Comparison of ENCODE assay signal across 1 cellular context in the genomic region with DNA sequence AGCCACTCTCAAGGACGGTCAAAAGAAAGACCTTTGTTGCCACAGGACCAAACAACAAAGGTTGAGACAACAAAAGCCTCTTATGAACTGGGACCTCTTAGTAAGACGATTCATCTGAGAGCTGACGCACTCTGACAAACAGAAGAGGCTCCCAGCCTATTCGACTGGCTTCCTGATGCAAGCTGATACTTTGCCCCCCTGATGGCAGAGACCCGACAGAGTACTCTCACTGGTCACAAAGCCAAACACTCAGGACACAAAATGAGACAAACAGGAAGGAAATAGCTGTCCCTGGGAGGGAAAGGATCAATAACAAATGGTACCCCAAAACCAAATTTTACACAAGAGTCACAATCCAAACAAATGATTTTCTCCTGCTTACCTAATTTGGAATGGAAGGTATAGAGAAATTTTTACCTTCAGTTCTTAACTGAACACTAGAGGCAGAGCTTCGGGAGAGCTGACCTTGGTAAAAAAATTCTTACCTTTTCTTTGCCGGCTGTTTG.
A peak's percentile ranks its signal among the peaks of the same experiment; 100 is the strongest.
TF ChIP-seq lines count a peak whose summit lies in the region.

No MANE protein-coding gene starts in this region.

TF ChIP-seq in HepG2, 621 proteins besides CTCF, POLR2A, EP300 and RAD21 (continued from another document):
- TF ChIP-seq, protein P1, sequence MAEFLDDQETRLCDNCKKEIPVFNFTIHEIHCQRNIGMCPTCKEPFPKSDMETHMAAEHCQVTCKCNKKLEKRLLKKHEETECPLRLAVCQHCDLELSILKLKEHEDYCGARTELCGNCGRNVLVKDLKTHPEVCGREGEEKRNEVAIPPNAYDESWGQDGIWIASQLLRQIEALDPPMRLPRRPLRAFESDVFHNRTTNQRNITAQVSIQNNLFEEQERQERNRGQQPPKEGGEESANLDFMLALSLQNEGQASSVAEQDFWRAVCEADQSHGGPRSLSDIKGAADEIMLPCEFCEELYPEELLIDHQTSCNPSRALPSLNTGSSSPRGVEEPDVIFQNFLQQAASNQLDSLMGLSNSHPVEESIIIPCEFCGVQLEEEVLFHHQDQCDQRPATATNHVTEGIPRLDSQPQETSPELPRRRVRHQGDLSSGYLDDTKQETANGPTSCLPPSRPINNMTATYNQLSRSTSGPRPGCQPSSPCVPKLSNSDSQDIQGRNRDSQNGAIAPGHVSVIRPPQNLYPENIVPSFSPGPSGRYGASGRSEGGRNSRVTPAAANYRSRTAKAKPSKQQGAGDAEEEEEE (CRISPR knock-in tag; IDR thresholded peaks at IDR 0.05; ENCODE audit: borderline replicate concordance), result no peak
- no peak for TF ChIP-seq NFATC3 (CRISPR knock-in tag; IDR thresholded peaks at IDR 0.05)
- peak; percentile 66; the same call in 1 of the 2 replicates for TF ChIP-seq SAP130 (CRISPR knock-in tag; IDR thresholded peaks at IDR 0.05; ENCODE audit: low read depth)
- peak; percentile 60; the same call in 1 of the 2 replicates for TF ChIP-seq RXRB (CRISPR knock-in tag; IDR thresholded peaks at IDR 0.05; ENCODE audit: borderline replicate concordance)
- TF ChIP-seq, protein P2, sequence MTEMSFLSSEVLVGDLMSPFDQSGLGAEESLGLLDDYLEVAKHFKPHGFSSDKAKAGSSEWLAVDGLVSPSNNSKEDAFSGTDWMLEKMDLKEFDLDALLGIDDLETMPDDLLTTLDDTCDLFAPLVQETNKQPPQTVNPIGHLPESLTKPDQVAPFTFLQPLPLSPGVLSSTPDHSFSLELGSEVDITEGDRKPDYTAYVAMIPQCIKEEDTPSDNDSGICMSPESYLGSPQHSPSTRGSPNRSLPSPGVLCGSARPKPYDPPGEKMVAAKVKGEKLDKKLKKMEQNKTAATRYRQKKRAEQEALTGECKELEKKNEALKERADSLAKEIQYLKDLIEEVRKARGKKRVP (CRISPR knock-in tag; IDR thresholded peaks at IDR 0.05), result peak in 1 of 2 experiments; percentile 86; a peak in 2 of 4 replicates
- TF ChIP-seq, protein P3, sequence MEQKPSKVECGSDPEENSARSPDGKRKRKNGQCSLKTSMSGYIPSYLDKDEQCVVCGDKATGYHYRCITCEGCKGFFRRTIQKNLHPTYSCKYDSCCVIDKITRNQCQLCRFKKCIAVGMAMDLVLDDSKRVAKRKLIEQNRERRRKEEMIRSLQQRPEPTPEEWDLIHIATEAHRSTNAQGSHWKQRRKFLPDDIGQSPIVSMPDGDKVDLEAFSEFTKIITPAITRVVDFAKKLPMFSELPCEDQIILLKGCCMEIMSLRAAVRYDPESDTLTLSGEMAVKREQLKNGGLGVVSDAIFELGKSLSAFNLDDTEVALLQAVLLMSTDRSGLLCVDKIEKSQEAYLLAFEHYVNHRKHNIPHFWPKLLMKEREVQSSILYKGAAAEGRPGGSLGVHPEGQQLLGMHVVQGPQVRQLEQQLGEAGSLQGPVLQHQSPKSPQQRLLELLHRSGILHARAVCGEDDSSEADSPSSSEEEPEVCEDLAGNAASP (CRISPR knock-in tag; IDR thresholded peaks at IDR 0.05; ENCODE audit: borderline replicate concordance), result no peak
- peak; percentile 59; the same call in 1 of the 2 replicates for TF ChIP-seq HDAC2 (CRISPR knock-in tag; IDR thresholded peaks at IDR 0.05)
- no peak for TF ChIP-seq ZNF24 (IDR thresholded peaks at IDR 0.05)
- TF ChIP-seq FOXO1 (CRISPR knock-in tag; IDR thresholded peaks at IDR 0.05), result peak; percentile 42; the same call in 1 of the 2 replicates
- no peak for TF ChIP-seq PATZ1 (CRISPR knock-in tag; IDR thresholded peaks at IDR 0.05)
- 0 out of 2 replicates have a peak, but pooled peaks have one; percentile 40 for TF ChIP-seq MBD4 (IDR thresholded peaks at IDR 0.05; ENCODE audit: borderline replicate concordance, low read length)
- peak; percentile 80 for TF ChIP-seq FOXP4 (CRISPR knock-in tag; IDR thresholded peaks at IDR 0.05)
- no peak for TF ChIP-seq CBX1 (IDR thresholded peaks at IDR 0.05; ENCODE audit: low read depth)
- peak; percentile 53; the same call in 1 of the 2 replicates for TF ChIP-seq ZNF337 (CRISPR knock-in tag; IDR thresholded peaks at IDR 0.05; ENCODE audit: borderline replicate concordance, low read depth)
- peak; percentile 61 for TF ChIP-seq TCF7 (IDR thresholded peaks at IDR 0.05; ENCODE audit: low read depth)
- peak; percentile 25; the same call in 1 of the 2 replicates for TF ChIP-seq HOXA3 (CRISPR knock-in tag; IDR thresholded peaks at IDR 0.05)
- TF ChIP-seq CC2D1A (CRISPR knock-in tag; IDR thresholded peaks at IDR 0.05), result no peak
- TF ChIP-seq, protein P4, sequence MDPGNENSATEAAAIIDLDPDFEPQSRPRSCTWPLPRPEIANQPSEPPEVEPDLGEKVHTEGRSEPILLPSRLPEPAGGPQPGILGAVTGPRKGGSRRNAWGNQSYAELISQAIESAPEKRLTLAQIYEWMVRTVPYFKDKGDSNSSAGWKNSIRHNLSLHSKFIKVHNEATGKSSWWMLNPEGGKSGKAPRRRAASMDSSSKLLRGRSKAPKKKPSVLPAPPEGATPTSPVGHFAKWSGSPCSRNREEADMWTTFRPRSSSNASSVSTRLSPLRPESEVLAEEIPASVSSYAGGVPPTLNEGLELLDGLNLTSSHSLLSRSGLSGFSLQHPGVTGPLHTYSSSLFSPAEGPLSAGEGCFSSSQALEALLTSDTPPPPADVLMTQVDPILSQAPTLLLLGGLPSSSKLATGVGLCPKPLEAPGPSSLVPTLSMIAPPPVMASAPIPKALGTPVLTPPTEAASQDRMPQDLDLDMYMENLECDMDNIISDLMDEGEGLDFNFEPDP (CRISPR knock-in tag; conservative IDR thresholded peaks at IDR 0.05), result no peak
- TF ChIP-seq, protein P5, sequence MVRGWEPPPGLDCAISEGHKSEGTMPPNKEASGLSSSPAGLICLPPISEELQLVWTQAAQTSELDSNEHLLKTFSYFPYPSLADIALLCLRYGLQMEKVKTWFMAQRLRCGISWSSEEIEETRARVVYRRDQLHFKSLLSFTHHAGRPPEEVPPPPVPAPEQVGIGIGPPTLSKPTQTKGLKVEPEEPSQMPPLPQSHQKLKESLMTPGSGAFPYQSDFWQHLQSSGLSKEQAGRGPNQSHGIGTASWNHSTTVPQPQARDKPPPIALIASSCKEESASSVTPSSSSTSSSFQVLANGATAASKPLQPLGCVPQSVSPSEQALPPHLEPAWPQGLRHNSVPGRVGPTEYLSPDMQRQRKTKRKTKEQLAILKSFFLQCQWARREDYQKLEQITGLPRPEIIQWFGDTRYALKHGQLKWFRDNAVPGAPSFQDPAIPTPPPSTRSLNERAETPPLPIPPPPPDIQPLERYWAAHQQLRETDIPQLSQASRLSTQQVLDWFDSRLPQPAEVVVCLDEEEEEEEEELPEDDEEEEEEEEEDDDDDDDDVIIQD (CRISPR knock-in tag; IDR thresholded peaks at IDR 0.05; ENCODE audit: low read depth), result peak; percentile 69; the same call in 1 of the 2 replicates
- TF ChIP-seq ZNF841 (CRISPR knock-in tag; IDR thresholded peaks at IDR 0.05; ENCODE audit: borderline replicate concordance), result no peak
- TF ChIP-seq HDAC1 (CRISPR knock-in tag; IDR thresholded peaks at IDR 0.05), result peak; percentile 73
- no peak for TF ChIP-seq SP4 (CRISPR knock-in tag; IDR thresholded peaks at IDR 0.05)
- TF ChIP-seq, protein P6, sequence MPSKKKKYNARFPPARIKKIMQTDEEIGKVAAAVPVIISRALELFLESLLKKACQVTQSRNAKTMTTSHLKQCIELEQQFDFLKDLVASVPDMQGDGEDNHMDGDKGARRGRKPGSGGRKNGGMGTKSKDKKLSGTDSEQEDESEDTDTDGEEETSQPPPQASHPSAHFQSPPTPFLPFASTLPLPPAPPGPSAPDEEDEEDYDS (CRISPR knock-in tag; IDR thresholded peaks at IDR 0.05), result peak; percentile 25; the same call in 1 of the 2 replicates
- no peak for TF ChIP-seq U2AF2 (IDR thresholded peaks at IDR 0.05; ENCODE audit: low read depth, low read length)
- peak; percentile 86 for TF ChIP-seq SOX5 (CRISPR knock-in tag; IDR thresholded peaks at IDR 0.05; ENCODE audit: borderline replicate concordance)
- peak; percentile 41; the same call in 1 of the 2 replicates for TF ChIP-seq KAT8 (CRISPR knock-in tag; IDR thresholded peaks at IDR 0.05)
- peak; percentile 55 for TF ChIP-seq CREM (IDR thresholded peaks at IDR 0.05)
- no peak for TF ChIP-seq CREM (CRISPR knock-in tag; IDR thresholded peaks at IDR 0.05)
- TF ChIP-seq ELF3 (CRISPR knock-in tag; IDR thresholded peaks at IDR 0.05), result peak; percentile 88; the same call in 1 of the 2 replicates
- TF ChIP-seq TBP (CRISPR knock-in tag; IDR thresholded peaks at IDR 0.05), result no peak
- TF ChIP-seq ERF (CRISPR knock-in tag; IDR thresholded peaks at IDR 0.05), result 0 out of 2 replicates have a peak, but pooled peaks have one; percentile 39
